ENCODE assay signal across 1 cellular context in genomic region chr5:173657745-173658422, GRCh38.
TF ChIP-seq lines count a peak whose summit lies in the region.

No MANE protein-coding gene starts in this region.

TF ChIP-seq in GM23338, 12 proteins besides CTCF, POLR2A, EP300 and RAD21 (continued from another document):
- TF ChIP-seq ZNF462 (CRISPR knock-in tag; IDR thresholded peaks at IDR 0.05) (no peak), POLR2AphosphoS5 (IDR thresholded peaks at IDR 0.05; ENCODE audit: low read depth) (no peak), JUNB (IDR thresholded peaks at IDR 0.05; ENCODE audit: unreplicated experiment) (no peak), CREB1 (CRISPR knock-in tag; IDR thresholded peaks at IDR 0.05; ENCODE audit: low read depth) (no peak)
